8 cellular contexts compared by ENCODE assay signal in the genomic region with DNA sequence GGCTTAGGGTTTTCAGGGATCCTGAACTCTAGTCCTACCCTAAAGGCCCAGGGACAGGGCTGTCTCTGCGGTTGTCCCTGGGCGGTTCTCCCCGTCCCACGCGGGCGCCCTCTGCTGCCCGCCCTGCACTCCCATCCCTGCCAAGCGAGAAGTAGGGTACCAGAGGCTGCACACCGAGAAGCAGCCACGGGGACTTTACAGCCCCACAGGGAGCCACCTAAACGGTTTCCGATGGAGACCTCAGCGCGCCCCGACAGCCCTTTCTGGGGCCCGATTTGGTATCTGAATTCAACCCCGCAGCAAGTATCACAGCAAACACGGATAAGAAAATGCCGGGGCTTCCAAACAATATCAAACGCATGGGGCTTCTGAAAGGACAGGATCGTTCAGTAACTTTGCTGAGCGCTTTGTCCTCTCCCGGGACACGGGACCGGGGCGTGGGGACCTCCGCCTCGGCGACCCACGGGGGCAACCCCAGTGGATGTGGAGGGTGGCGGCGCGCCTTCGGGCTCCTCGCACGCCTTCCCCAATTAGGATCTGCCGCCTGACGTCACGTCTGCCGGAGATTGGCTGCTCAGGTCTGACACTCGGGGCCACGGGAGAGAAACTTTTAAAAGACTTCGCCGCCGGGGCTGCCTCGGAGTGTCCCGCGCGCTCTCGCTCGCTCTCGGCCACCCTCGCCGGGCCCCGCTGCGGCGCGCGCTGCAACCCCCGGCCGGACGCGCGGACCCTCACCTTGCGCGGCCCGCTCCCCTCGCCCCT. TPM values are rescaled to one million over a fixed set of nuclear protein-coding genes. Genes with fewer than 3 reads are reported as not detected.
DNase-seq lines count a peak whose midpoint lies in the region; ATAC-seq and TF ChIP-seq lines count a peak whose summit lies in the region.

A gene with protein sequence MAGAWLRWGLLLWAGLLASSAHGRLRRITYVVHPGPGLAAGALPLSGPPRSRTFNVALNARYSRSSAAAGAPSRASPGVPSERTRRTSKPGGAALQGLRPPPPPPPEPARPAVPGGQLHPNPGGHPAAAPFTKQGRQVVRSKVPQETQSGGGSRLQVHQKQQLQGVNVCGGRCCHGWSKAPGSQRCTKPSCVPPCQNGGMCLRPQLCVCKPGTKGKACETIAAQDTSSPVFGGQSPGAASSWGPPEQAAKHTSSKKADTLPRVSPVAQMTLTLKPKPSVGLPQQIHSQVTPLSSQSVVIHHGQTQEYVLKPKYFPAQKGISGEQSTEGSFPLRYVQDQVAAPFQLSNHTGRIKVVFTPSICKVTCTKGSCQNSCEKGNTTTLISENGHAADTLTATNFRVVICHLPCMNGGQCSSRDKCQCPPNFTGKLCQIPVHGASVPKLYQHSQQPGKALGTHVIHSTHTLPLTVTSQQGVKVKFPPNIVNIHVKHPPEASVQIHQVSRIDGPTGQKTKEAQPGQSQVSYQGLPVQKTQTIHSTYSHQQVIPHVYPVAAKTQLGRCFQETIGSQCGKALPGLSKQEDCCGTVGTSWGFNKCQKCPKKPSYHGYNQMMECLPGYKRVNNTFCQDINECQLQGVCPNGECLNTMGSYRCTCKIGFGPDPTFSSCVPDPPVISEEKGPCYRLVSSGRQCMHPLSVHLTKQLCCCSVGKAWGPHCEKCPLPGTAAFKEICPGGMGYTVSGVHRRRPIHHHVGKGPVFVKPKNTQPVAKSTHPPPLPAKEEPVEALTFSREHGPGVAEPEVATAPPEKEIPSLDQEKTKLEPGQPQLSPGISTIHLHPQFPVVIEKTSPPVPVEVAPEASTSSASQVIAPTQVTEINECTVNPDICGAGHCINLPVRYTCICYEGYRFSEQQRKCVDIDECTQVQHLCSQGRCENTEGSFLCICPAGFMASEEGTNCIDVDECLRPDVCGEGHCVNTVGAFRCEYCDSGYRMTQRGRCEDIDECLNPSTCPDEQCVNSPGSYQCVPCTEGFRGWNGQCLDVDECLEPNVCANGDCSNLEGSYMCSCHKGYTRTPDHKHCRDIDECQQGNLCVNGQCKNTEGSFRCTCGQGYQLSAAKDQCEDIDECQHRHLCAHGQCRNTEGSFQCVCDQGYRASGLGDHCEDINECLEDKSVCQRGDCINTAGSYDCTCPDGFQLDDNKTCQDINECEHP (N-terminal part only) (plus strand): TSS at position 640 of the 762 bp plus-strand sequence. CDS start 372 bp downstream, outside the sequence.

- H3K4me3 ChIP-seq in colonic mucosa, result peak within 1 kb of the TSS; percentile 81

- H3K27ac ChIP-seq in colonic mucosa, result peak within 1 kb of the TSS; percentile 64

- H3K36me3 ChIP-seq in colonic mucosa, result no peaks in the 10 kb centered on the region

- H3K27me3 ChIP-seq in colonic mucosa, result no peaks in the 10 kb centered on the region

- intact Hi-C loops in colonic mucosa (cut with DNase I), result no loop called here
- intact Hi-C loops in left colon (cut with DNase I, micrococcal nuclease), result loop anchor here in 1 of 2 donors (10.0 kb wide), 1 partner anchor 172 kb away; no protein-coding TSS in a partner anchor

- no peaks in the 10 kb centered on the region for H3K9me3 ChIP-seq in colonic mucosa

- no peaks in the 10 kb centered on the region for H3K4me1 ChIP-seq in colonic mucosa

- ATAC-seq in HG02610 (IDR thresholded peaks at IDR 0.05; ENCODE audit: unreplicated experiment), result peak; percentile 69
- ATAC-seq in activated CD4-positive, CD25-positive, alpha-beta regulatory T cell treated with anti-CD3 and anti-CD28 coated beads, Interleukin-2, amount 50 U/mL, for 24 hours, result peak; percentile 73 to 75
- peak; percentile 84 for ATAC-seq in left colon

- DNase-seq in NCI-H187 (lab: John Stamatoyannopoulos, UW), result peak; percentile 26 to 27
- DNase-seq in NCI-H187 treated with DMSO at 0.1 percent for 48 hours (lab: John Stamatoyannopoulos, UW), result no peak
- peak; percentile 29 for DNase-seq in NCI-H1048 (lab: John Stamatoyannopoulos, UW)
- DNase-seq in colonic mucosa, result peak; percentile 84
- DNase-seq in left colon, result peak; percentile 82 to 84
- DNase-seq in stimulated activated CD4-positive, alpha-beta T cell treated with anti-CD3 and anti-CD28 coated beads, Interleukin-1b, Interleukin-23, amount 100 ng/mL, for 24 hours (ENCODE audit: low read depth in 4 of 4, low spot score in 1 of 4), result peak; percentile 16 to 42 (median 35)

- peak within 1 kb of the TSS; percentile 75 to 77 for H3K9ac ChIP-seq in colonic mucosa (ENCODE audit: low read depth in 2 of 2, low read length in 2 of 2)

- TF ChIP-seq CTCF in colonic mucosa (IDR thresholded peaks at IDR 0.05), result peak; percentile 50

RNA-seq across cellular contexts. Expression of the gene that starts here (rescaled TPM):
- 10 to 100 TPM; 19.4 to 23.1 TPM for total RNA-seq in colonic mucosa
- total RNA-seq in left colon, result 10 to 100 TPM; 21.2 to 24.8 TPM
